In the genomic region with DNA sequence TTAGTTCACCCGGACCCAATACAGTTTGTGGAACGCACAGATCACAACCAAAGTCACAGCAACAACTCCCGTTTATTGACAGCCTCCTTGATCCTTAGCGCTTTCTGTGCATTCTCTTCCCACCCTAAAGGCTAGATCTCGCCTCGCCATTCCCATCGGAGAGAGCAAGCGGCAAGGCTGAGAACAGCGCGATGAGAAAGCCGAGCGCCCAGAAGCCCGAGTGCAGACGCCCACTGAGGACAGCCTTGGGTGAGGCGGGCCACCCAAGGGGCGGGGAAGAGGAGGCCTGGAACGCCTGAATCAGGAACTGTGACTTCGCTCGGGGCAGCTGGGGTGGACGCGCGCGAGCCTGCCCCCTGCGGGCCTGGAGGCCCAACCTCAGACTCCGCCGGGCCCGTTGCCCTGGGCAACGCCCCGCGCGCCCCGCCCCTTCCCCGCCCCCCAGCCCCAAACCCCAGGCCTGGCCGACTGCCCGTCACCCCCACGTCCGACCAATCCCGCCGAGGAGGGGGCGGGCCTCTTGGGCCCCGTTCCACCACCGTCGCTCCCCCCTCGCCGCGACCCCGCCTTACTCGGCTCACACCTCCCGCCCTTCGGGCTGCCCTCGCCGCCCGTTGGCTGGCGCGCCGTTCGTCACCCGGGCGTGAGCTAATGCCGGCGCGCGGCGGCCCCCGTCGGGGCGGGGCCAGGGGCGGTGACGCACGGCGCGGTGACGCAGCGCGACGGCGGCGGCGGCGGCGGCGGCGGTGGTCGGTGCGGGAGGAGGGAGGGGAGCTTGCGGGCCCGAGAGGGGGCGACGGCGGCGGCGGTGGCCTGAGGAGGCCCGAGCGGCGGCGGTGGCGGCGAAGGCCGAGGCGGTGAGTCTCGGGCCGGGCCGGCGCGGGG, we compare ENCODE assay signal across 8 cellular contexts. TPM values are rescaled to one million over a fixed set of nuclear protein-coding genes. Genes with fewer than 3 reads are reported as not detected.
DNase-seq lines count a peak whose midpoint lies in the region; ATAC-seq and TF ChIP-seq lines count a peak whose summit lies in the region.

A gene with protein sequence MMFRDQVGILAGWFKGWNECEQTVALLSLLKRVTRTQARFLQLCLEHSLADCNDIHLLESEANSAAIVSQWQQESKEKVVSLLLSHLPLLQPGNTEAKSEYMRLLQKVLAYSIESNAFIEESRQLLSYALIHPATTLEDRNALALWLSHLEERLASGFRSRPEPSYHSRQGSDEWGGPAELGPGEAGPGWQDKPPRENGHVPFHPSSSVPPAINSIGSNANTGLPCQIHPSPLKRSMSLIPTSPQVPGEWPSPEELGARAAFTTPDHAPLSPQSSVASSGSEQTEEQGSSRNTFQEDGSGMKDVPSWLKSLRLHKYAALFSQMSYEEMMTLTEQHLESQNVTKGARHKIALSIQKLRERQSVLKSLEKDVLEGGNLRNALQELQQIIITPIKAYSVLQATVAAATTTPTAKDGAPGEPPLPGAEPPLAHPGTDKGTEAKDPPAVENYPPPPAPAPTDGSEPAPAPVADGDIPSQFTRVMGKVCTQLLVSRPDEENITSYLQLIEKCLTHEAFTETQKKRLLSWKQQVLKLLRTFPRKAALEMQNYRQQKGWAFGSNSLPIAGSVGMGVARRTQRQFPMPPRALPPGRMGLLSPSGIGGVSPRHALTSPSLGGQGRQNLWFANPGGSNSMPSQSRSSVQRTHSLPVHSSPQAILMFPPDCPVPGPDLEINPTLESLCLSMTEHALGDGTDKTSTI (plus strand): TSS at position 702 of the 885 bp plus-strand sequence. CDS start 14,473 bp downstream, outside the sequence.

- TF ChIP-seq CTCF in CD4-positive, alpha-beta T cell (IDR thresholded peaks at IDR 0.05), result peak; percentile 72
- peak; percentile 87 to 96 (median 96) for TF ChIP-seq CTCF in right lobe of liver (IDR thresholded peaks at IDR 0.05)

- H3K9me3 Mint-ChIP-seq in CD4-positive, alpha-beta T cell, result no peaks in the 10 kb centered on the region

- H3K4me1 ChIP-seq in right lobe of liver, result peaks cover 0 to 8% (median 3%) of the 10 kb centered on the region in 4 donors

- peak; percentile 95 for TF ChIP-seq POLR2A in right lobe of liver (IDR thresholded peaks at IDR 0.05)

- H3K4me1 Mint-ChIP-seq in CD4-positive, alpha-beta T cell (ENCODE audit: low read depth), result peaks cover 77% of the 10 kb centered on the region

- peak within 1 kb of the TSS; percentile 78 to 81 (median 80) for H3K4me3 ChIP-seq in right lobe of liver

- H3K9me3 ChIP-seq in CD4-positive, alpha-beta T cell (ENCODE audit: control insufficient read depth, low read length), result no peaks in the 10 kb centered on the region
- H3K9me3 ChIP-seq in right lobe of liver, result no peaks in the 10 kb centered on the region

- POLR2A ChIA-PET in CD4-positive, alpha-beta T cell (lab: Charles Lee), result interaction anchor here (0.7 to 3.4 kb wide), 20 partner anchors 13 to 1921 kb away, joined by 3 to 26 read pairs (median 4); a partner anchor contains a TSS

- H3K27me3 ChIP-seq in CD4-positive, alpha-beta T cell (ENCODE audit: control insufficient read depth, insufficient read depth, low read length), result no peaks in the 10 kb centered on the region
- no peaks in the 10 kb centered on the region for H3K27me3 ChIP-seq in right lobe of liver

- CTCF ChIA-PET in CD4-positive, alpha-beta T cell (lab: Charles Lee), result interaction anchor here (0.6 to 1.9 kb wide), 9 partner anchors 14 to 190 kb away, joined by 3 to 10 read pairs (median 6); a partner anchor contains a TSS

- H3K27ac Mint-ChIP-seq in CD4-positive, alpha-beta T cell, result peak within 1 kb of the TSS; percentile 91

- DNase-seq in CD4-positive, alpha-beta T cell, result peak; percentile 98 to 100 (median 99)
- DNase-seq in NCI-H774 (lab: John Stamatoyannopoulos, UW) (peak; percentile 97), dermis microvascular lymphatic vessel endothelial cell (ENCODE audit: low read depth in 2 of 2) (peak; percentile 93 to 99), right lobe of liver (peak; percentile 99 to 100 (median 100))
- DNase-seq in activated CD4-positive, alpha-beta T cell treated with anti-CD3 and anti-CD28 coated beads, Interleukin-2, amount 50 U/mL, for 48 hours, result peak; percentile 98 to 99
- DNase-seq in stimulated activated CD4-positive, alpha-beta T cell treated with anti-CD3 and anti-CD28 coated beads, Interleukin-4, amount 100 ng/mL, for 4 hours, result peak; percentile 99 to 100

- WGBS in right lobe of liver (ENCODE audit: insufficient coverage, low coverage, low lambda C conversion rate, missing lambda C conversion rate), result 1% methylated on average over 39 of the region's 105 CpGs

- peak within 1 kb of the TSS; percentile 99 for H3K4me3 Mint-ChIP-seq in CD4-positive, alpha-beta T cell

- no peaks in the 10 kb centered on the region for H3K27me3 Mint-ChIP-seq in CD4-positive, alpha-beta T cell

- H3K27ac ChIP-seq in CD4-positive, alpha-beta T cell (ENCODE audit: low read depth, low read length), result peak within 1 kb of the TSS; percentile 82
- peak within 1 kb of the TSS; percentile 78 to 88 (median 86) for H3K27ac ChIP-seq in right lobe of liver

- H3K36me3 ChIP-seq in right lobe of liver, result no peaks in the 10 kb centered on the region

- H3K36me3 Mint-ChIP-seq in CD4-positive, alpha-beta T cell (ENCODE audit: low read depth), result peaks cover 29% of the 10 kb centered on the region

- intact Hi-C loops in CD4-positive, alpha-beta T cell (cut with DNase I, micrococcal nuclease), result loop anchor here (1.0 to 10.0 kb wide), 7 partner anchors 49 to 943 kb away; a partner anchor contains a TSS
- intact Hi-C loops in right lobe of liver (cut with DNase I), result no loop called here

- ATAC-seq in CD4-positive, alpha-beta T cell (ENCODE audit: poor library complexity), result peak; percentile 88
- ATAC-seq in GM19397 (IDR thresholded peaks at IDR 0.05; ENCODE audit: unreplicated experiment), result peak; percentile 93
- ATAC-seq in HG03571 (IDR thresholded peaks at IDR 0.05; ENCODE audit: unreplicated experiment), result peak; percentile 81
- ATAC-seq in right lobe of liver, result peak; percentile 91 to 96 (median 94)

RNA-seq across cellular contexts. Expression of the gene that starts here (rescaled TPM):
- total RNA-seq in CD4-positive, alpha-beta T cell, result 10 to 100 TPM; 65.0 to 66.9 TPM
- total RNA-seq in dermis microvascular lymphatic vessel endothelial cell (19.8 and 31.2 TPM in 2 replicates), right lobe of liver (10 to 100 TPM; 23.0 to 45.6 (median 31.6) TPM)

Comparison
In these comparisons a context has a peak if more than half of its experiments do, and no peak if none do; other contexts are left out.
1. Peak in every context shown above with its lines: DNase-seq, ATAC-seq, H3K4me3 ChIP-seq and H3K27ac ChIP-seq.
2. intact Hi-C loops: an anchor here in CD4-positive, alpha-beta T cell (1.0 to 10.0 kb wide); none called in right lobe of liver.